1 cellular context compared by ENCODE assay signal in genomic region chr4:73414936-73415271, GRCh38.
TF ChIP-seq lines count a peak whose summit lies in the region.

No MANE protein-coding gene starts in this region.

TF ChIP-seq in HepG2, 621 proteins besides CTCF, POLR2A, EP300 and RAD21:
- TF ChIP-seq ZSCAN30 (CRISPR knock-in tag; IDR thresholded peaks at IDR 0.05) (no peak), TAF1 (CRISPR knock-in tag; IDR thresholded peaks at IDR 0.05) (peak; percentile 13; the same call in 1 of the 2 replicates), PAF1 (CRISPR knock-in tag; IDR thresholded peaks at IDR 0.05) (0 out of 2 replicates have a peak, but pooled peaks have one; percentile 31), TOPORS (CRISPR knock-in tag; IDR thresholded peaks at IDR 0.05) (0 out of 2 replicates have a peak, but pooled peaks have one; percentile 10), MLLT10 (CRISPR knock-in tag; IDR thresholded peaks at IDR 0.05) (0 out of 2 replicates have a peak, but pooled peaks have one; percentile 8), MAF1 (CRISPR knock-in tag; IDR thresholded peaks at IDR 0.05; ENCODE audit: borderline replicate concordance) (no peak), SMARCE1 (IDR thresholded peaks at IDR 0.05; ENCODE audit: borderline replicate concordance) (no peak), POLR2AphosphoS5 (IDR thresholded peaks at IDR 0.05; ENCODE audit: low read depth, low read length) (peak; percentile 75), ATF6 (CRISPR knock-in tag; conservative IDR thresholded peaks at IDR 0.05) (0 out of 2 replicates have a peak, but pooled peaks have one; percentile 47), ZKSCAN5 (CRISPR knock-in tag; IDR thresholded peaks at IDR 0.05) (no peak), ZNF512B (CRISPR knock-in tag; IDR thresholded peaks at IDR 0.05; ENCODE audit: borderline replicate concordance) (no peak), NCOA2 (CRISPR knock-in tag; IDR thresholded peaks at IDR 0.05) (0 out of 2 replicates have a peak, but pooled peaks have one; percentile 18), TOE1 (CRISPR knock-in tag; IDR thresholded peaks at IDR 0.05) (0 out of 2 replicates have a peak, but pooled peaks have one; percentile 13), ZFP82 (CRISPR knock-in tag; IDR thresholded peaks at IDR 0.05; ENCODE audit: borderline replicate concordance) (peak; percentile 57; the same call in 1 of the 2 replicates), ZNF800 (CRISPR knock-in tag; IDR thresholded peaks at IDR 0.05) (0 out of 2 replicates have a peak, but pooled peaks have one; percentile 9), ZNF234 (CRISPR knock-in tag; conservative IDR thresholded peaks at IDR 0.05) (0 out of 2 replicates have a peak, but pooled peaks have one; percentile 53), MAZ (IDR thresholded peaks at IDR 0.05; ENCODE audit: borderline replicate concordance, low read depth, low read length) (no peak), MAZ (CRISPR knock-in tag; IDR thresholded peaks at IDR 0.05; ENCODE audit: low read depth) (0 out of 2 replicates have a peak, but pooled peaks have one; percentile 6), PBX2 (CRISPR knock-in tag; IDR thresholded peaks at IDR 0.05) (no peak)
